Comparison of ENCODE assay signal across 10 cellular contexts in genomic region chr9:125932012-125932411, GRCh38.
DNase-seq lines count a peak whose midpoint lies in the region; ATAC-seq and TF ChIP-seq lines count a peak whose summit lies in the region.
"Had no signal": no experiment of that assay in that cellular context is flagged by ENCODE, and none has a peak within 500 bp of the region (broad histone marks: within the 10 kb centered on the region; RNA-seq: fewer than 3 reads in every experiment).

No MANE protein-coding gene starts in this region.

- in situ Hi-C loops in Caki2 (cut with HindIII; ENCODE audit: low pct_unique_long_range_greater_than_20kb, low sequenced_read_pairs), result no loop called here

- H3K36me3 Mint-ChIP-seq in activated T-cell treated with anti-CD3 and anti-CD28 coated beads, Interleukin-2, amount 50 U/mL, for 72 hours (ENCODE audit: insufficient read depth in 2 of 2), result peaks cover 0 to 1% of the 10 kb centered on the region in 2 donors

- TF ChIP-seq CTCF in dorsolateral prefrontal cortex (IDR thresholded peaks at IDR 0.05 in 54 of 56, conservative IDR thresholded peaks at IDR 0.05 in 2 of 56; ENCODE audit: low read depth in 1 of 56, partially characterized antibody in 56 of 56), result no peak

- H3K27me3 ChIP-seq in dorsolateral prefrontal cortex, result no peaks in the 10 kb centered on the region

- H3K27me3 Mint-ChIP-seq in activated T-cell treated with anti-CD3 and anti-CD28 coated beads, Interleukin-2, amount 50 U/mL, for 72 hours (ENCODE audit: low read depth), result no peaks in the 10 kb centered on the region
- H3K27me3 Mint-ChIP-seq: activated T-cell treated with anti-CD3 and anti-CD28 coated beads, Interleukin-2, amount 50 U/mL, for 24 hours had no signal

- H3K4me3 ChIP-seq in dorsolateral prefrontal cortex, result peak overlapping the region in 1 of 59 donors; percentile 12

- H3K27ac Mint-ChIP-seq in activated T-cell treated with anti-CD3 and anti-CD28 coated beads, Interleukin-2, amount 50 U/mL, for 72 hours, result no peak overlapping the region
- H3K27ac Mint-ChIP-seq: activated T-cell treated with anti-CD3 and anti-CD28 coated beads, Interleukin-2, amount 50 U/mL, for 24 hours had no signal

- no peak for ATAC-seq in HG02610 (IDR thresholded peaks at IDR 0.05; ENCODE audit: unreplicated experiment)
- ATAC-seq in activated T-cell treated with anti-CD3 and anti-CD28 coated beads, Interleukin-2, amount 50 U/mL, for 72 hours (replicated peaks in 1 of 2), result no peak

- no peaks in the 10 kb centered on the region for H3K9me3 Mint-ChIP-seq in activated T-cell treated with anti-CD3 and anti-CD28 coated beads, Interleukin-2, amount 50 U/mL, for 72 hours
- H3K9me3 Mint-ChIP-seq: activated T-cell treated with anti-CD3 and anti-CD28 coated beads, Interleukin-2, amount 50 U/mL, for 24 hours had no signal

- no peaks in the 10 kb centered on the region for H3K4me1 Mint-ChIP-seq in activated T-cell treated with anti-CD3 and anti-CD28 coated beads, Interleukin-2, amount 50 U/mL, for 72 hours (ENCODE audit: low read depth)

- H3K27ac ChIP-seq in dorsolateral prefrontal cortex, result peak overlapping the region in 2 of 59 donors; percentile 19 to 31

- peak; percentile 85 for DNase-seq in Caki2 (ENCODE audit: low read depth)
- DNase-seq in NCI-H2196 (lab: John Stamatoyannopoulos, UW; ENCODE audit: unreplicated experiment), result peak; percentile 67
- peak in 6 of 10 donors; percentile 11 to 74 (median 43) for DNase-seq in dorsolateral prefrontal cortex
- DNase-seq in myocyte (ENCODE audit: low read depth), result peak; percentile 96
- DNase-seq in NCI-H1048 (lab: John Stamatoyannopoulos, UW), result no peak
- DNase-seq in SIG-M5 (lab: John Stamatoyannopoulos, UW), result no peak
- no peak for DNase-seq in activated T-cell treated with anti-CD3 and anti-CD28 coated beads, Interleukin-2, amount 50 U/mL, for 72 hours
- DNase-seq: activated T-cell treated with anti-CD3 and anti-CD28 coated beads, Interleukin-2, amount 50 U/mL, for 24 hours; NCI-H2171 had no signal

- intact Hi-C loops in dorsolateral prefrontal cortex (cut with DNase I), result no loop called here

- H3K4me3 Mint-ChIP-seq in activated T-cell treated with anti-CD3 and anti-CD28 coated beads, Interleukin-2, amount 50 U/mL, for 72 hours, result no peak overlapping the region
- H3K4me3 Mint-ChIP-seq: activated T-cell treated with anti-CD3 and anti-CD28 coated beads, Interleukin-2, amount 50 U/mL, for 24 hours had no signal

Comparison
In these comparisons a context has a peak if more than half of its experiments do, and no peak if none do; other contexts are left out.
1. DNase-seq: peak in Caki2 (single experiment), NCI-H2196 (single experiment), dorsolateral prefrontal cortex (6 of 10) and myocyte (single experiment); none in NCI-H1048 (single experiment), SIG-M5 (single experiment) and activated T-cell treated with anti-CD3 and anti-CD28 coated beads, Interleukin-2, amount 50 U/mL, for 72 hours (0 of 2).